In genomic region chr11:67382481-67383136, GRCh38 we compare ENCODE assay signal across 8 cellular contexts. TPM values are rescaled to one million over a fixed set of nuclear protein-coding genes. Genes with fewer than 3 reads are reported as not detected.
DNase-seq lines count a peak whose midpoint lies in the region; ATAC-seq and TF ChIP-seq lines count a peak whose summit lies in the region.

No MANE protein-coding gene starts in this region.

- H3K27me3 ChIP-seq in DOHH2 (ENCODE audit: control insufficient read depth, low read length), result 0 out of 2 replicates have a peak, but pooled peaks cover 3% of the 10 kb centered on the region
- H3K27me3 ChIP-seq in NT2/D1 (ENCODE audit: insufficient read depth, insufficient read length), result peaks cover 6% of the 10 kb centered on the region

- peak overlapping the region; percentile 78 for H3K27ac Mint-ChIP-seq in endothelial cell (ENCODE audit: unreplicated experiment)

- H3K9me3 Mint-ChIP-seq in endothelial cell (ENCODE audit: unreplicated experiment), result no peaks in the 10 kb centered on the region

- H3K9me3 ChIP-seq in DOHH2 (ENCODE audit: control insufficient read depth, insufficient read depth, low read length), result no peaks in the 10 kb centered on the region
- no peaks in the 10 kb centered on the region for H3K9me3 ChIP-seq in NT2/D1 (ENCODE audit: insufficient read depth, low read length)

- H3K4me1 ChIP-seq in DOHH2 (ENCODE audit: control insufficient read depth, low read length) (peaks cover 54% of the 10 kb centered on the region), NT2/D1 (ENCODE audit: insufficient read depth, insufficient read length) (peaks cover 38% of the 10 kb centered on the region)

- H3F3A ChIP-seq in DOHH2 (ENCODE audit: control insufficient read depth, insufficient read depth), result peaks cover 6% of the 10 kb centered on the region; the same call in 1 of the 2 replicates

- H3K36me3 ChIP-seq in DOHH2 (ENCODE audit: control insufficient read depth, low read length), result no peaks in the 10 kb centered on the region
- H3K36me3 ChIP-seq in NT2/D1 (ENCODE audit: insufficient read depth, insufficient read length, low read length), result no peaks in the 10 kb centered on the region

- no peaks in the 10 kb centered on the region for H4K20me1 ChIP-seq in DOHH2 (ENCODE audit: control insufficient read depth, insufficient read depth, low read depth, low read length)

- H3K79me2 ChIP-seq in DOHH2 (ENCODE audit: control insufficient read depth, low read length), result no peaks in the 10 kb centered on the region

- H3K4me3 ChIP-seq in DOHH2 (ENCODE audit: low read length) (peak overlapping the region; percentile 67; the same call in 1 of the 2 replicates), NT2/D1 (ENCODE audit: insufficient read length, low read depth) (no peak overlapping the region)

- DNase-seq in NT2/D1 (ENCODE audit: low read depth, low spot score) (peak; percentile 74), endothelial cell (ENCODE audit: low spot score) (peak; percentile 88), myocyte (ENCODE audit: low read depth) (peak; percentile 81)
- peak; percentile 65 for DNase-seq in activated CD8-positive, alpha-beta memory T cell treated with anti-CD3 and anti-CD28 coated beads, Interleukin-2, amount 50 U/mL, for 1 hour (ENCODE audit: extremely low read depth)
- DNase-seq in stimulated activated CD8-positive, alpha-beta memory T cell treated with anti-CD3 and anti-CD28 coated beads, Interleukin-7, amount 100 ng/mL, for 4 hours (ENCODE audit: low read depth in 2 of 2), result peak; percentile 67 to 72

- no peak overlapping the region for H3K4me3 Mint-ChIP-seq in endothelial cell (ENCODE audit: unreplicated experiment)

- H3K27ac ChIP-seq in DOHH2 (ENCODE audit: low read depth, low read length), result no peak overlapping the region

- peaks cover 13% of the 10 kb centered on the region for H3K27me3 Mint-ChIP-seq in endothelial cell (ENCODE audit: unreplicated experiment)

- H3K9me2 ChIP-seq in DOHH2 (replicated peaks; ENCODE audit: control insufficient read depth, low read length), result no peaks in the 10 kb centered on the region

- H3K4me2 ChIP-seq in DOHH2 (ENCODE audit: low read length), result peak overlapping the region; percentile 88

- peak; percentile 94 for TF ChIP-seq CTCF in DOHH2 (IDR thresholded peaks at IDR 0.05; ENCODE audit: low read depth, low read length, poor library complexity, severe bottlenecking)
- peak; percentile 75 for TF ChIP-seq CTCF in endothelial cell (IDR thresholded peaks at IDR 0.05; ENCODE audit: unreplicated experiment)

- H3K4me1 Mint-ChIP-seq in endothelial cell (ENCODE audit: unreplicated experiment), result peaks cover 5% of the 10 kb centered on the region

- peak; percentile 42 for ATAC-seq in HG03108 (IDR thresholded peaks at IDR 0.05; ENCODE audit: unreplicated experiment)
- ATAC-seq in GM21723 (IDR thresholded peaks at IDR 0.05; ENCODE audit: unreplicated experiment), result no peak

- no peaks in the 10 kb centered on the region for H3K36me3 Mint-ChIP-seq in endothelial cell (ENCODE audit: low read depth, unreplicated experiment)

- peak overlapping the region; percentile 51 for H3K9ac ChIP-seq in NT2/D1 (ENCODE audit: insufficient read length, low read depth)

RNA-seq across cellular contexts. Expression of gene RAD9A, which starts 9.2 kb away (rescaled TPM):
- total RNA-seq in endothelial cell (ENCODE audit: unreplicated experiment) (18.4 TPM), myocyte (5.5 and 8.1 TPM in 2 replicates)
- polyA plus RNA-seq in myocyte (2012), result 12.4 TPM

RNA-seq across cellular contexts. Expression of gene CLCF1, which starts 9.2 kb away (rescaled TPM):
- total RNA-seq in endothelial cell (ENCODE audit: unreplicated experiment), result 12.6 TPM
- total RNA-seq in myocyte, result 3.3 and 6.8 TPM in 2 replicates
- 13.6 TPM for polyA plus RNA-seq in myocyte (2012)

RNA-seq across cellular contexts. Expression of gene PPP1CA, which starts 19.0 kb away (rescaled TPM):
- total RNA-seq in endothelial cell (ENCODE audit: unreplicated experiment) (249 TPM), myocyte (229 and 241 TPM in 2 replicates)
- polyA plus RNA-seq in myocyte (2012), result 169 TPM

RNA-seq across cellular contexts. Expression of gene TBC1D10C, which starts 21.3 kb away (rescaled TPM):
- total RNA-seq in endothelial cell (ENCODE audit: unreplicated experiment), result 13.2 TPM
- not detected in 2 replicates for total RNA-seq in myocyte
- polyA plus RNA-seq in myocyte (2012), result 2.2 TPM

RNA-seq across cellular contexts. Expression of gene POLD4, which starts 29.3 kb away (rescaled TPM):
- total RNA-seq in endothelial cell (ENCODE audit: unreplicated experiment) (92.1 TPM), myocyte (105 and 115 TPM in 2 replicates)
- 188 TPM for polyA plus RNA-seq in myocyte (2012)
